Comparison of ENCODE assay signal across 1 cellular context in the genomic region with DNA sequence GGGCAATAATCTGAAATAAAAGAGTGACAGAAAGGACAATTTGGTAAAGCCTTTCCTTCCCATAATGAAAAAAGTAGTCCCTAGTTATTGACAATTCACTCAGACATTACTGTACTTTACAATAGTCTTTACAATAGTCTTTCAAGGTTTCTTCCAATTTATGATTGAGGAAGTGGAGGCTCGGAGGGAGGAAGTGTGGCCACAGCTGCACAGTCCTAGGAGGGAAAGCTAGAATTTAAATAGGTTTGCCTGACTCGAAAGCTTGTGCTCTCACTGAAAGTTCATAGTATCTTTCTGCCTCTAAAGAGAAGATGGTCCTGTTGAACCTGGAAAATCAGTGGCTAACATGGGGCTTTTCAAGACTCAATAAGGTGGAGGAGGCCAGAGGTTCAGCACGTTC.
TF ChIP-seq lines count a peak whose summit lies in the region.

No MANE protein-coding gene starts in this region.

TF ChIP-seq in endothelial cell of umbilical vein, 7 proteins besides CTCF, POLR2A, EP300 and RAD21:
- TF ChIP-seq POLR2AphosphoS5 (IDR thresholded peaks at IDR 0.05; ENCODE audit: insufficient read depth, low read depth, low read length) (no peak), FOS (IDR thresholded peaks at IDR 0.05; ENCODE audit: borderline replicate concordance, insufficient read depth, low read length) (no peak), EZH2 (IDR thresholded peaks at IDR 0.05; ENCODE audit: borderline replicate concordance, low read depth, low read length, severe bottlenecking) (no peak), MYC (IDR thresholded peaks at IDR 0.05; ENCODE audit: low read depth, low read length) (no peak), GATA2 (IDR thresholded peaks at IDR 0.05; ENCODE audit: insufficient read depth, insufficient read length, low read depth, low read length) (no peak), JUN (IDR thresholded peaks at IDR 0.05; ENCODE audit: borderline replicate concordance, insufficient read depth, insufficient read length, low read depth) (no peak)
- TF ChIP-seq, protein P1, sequence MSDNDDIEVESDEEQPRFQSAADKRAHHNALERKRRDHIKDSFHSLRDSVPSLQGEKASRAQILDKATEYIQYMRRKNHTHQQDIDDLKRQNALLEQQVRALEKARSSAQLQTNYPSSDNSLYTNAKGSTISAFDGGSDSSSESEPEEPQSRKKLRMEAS (IDR thresholded peaks at IDR 0.05; ENCODE audit: insufficient read depth, insufficient read length), result no peak
TF ChIP-seq in endothelial cell of umbilical vein: peak in this region for 0.
